1 cellular context compared by ENCODE assay signal in the genomic region with DNA sequence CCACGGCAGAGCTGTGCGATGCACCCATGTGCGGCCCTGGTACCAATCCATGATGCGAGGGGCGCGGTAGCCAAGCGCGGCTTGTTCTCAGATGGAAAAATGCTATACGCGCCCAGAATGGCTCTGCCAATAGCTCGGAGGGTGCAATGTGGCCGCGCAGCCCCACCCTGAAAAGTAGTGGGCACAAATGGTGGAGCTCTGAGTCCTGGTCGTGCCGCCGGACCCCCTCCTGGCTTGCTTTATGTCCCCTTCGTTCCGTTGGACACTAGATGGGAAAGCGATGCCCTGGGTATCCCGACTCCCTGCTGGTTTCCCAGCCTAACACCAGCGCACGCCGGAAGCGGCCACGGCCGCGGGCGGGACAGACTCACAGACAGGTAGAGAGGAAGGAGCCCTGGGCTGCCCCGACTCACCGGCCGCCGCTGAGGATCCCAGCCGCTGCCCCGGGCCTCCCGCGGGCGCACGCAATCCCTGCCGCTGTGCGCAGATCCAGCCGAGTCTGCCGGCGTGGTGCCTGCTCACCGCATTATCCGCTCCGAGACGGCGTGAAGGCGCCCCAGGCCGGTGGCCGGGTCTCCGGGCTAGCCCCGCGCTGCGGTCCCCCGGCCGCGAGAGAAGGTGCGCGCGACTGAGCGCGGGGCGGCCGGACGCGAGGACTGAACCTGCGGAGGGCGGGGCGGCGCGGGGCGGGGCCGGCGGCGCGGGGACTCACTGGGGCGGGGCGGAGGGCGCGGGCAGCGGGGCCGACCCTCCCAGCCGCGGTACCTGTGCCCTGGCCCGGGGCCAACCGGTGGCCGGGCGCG.
TF ChIP-seq lines count a peak whose summit lies in the region.

A gene with protein sequence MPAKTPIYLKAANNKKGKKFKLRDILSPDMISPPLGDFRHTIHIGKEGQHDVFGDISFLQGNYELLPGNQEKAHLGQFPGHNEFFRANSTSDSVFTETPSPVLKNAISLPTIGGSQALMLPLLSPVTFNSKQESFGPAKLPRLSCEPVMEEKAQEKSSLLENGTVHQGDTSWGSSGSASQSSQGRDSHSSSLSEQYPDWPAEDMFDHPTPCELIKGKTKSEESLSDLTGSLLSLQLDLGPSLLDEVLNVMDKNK (minus strand): TSS at position 630 of the 803 bp plus-strand sequence. CDS start 25,055 bp downstream, outside the sequence.

TF ChIP-seq in HepG2, 621 proteins besides CTCF, POLR2A, EP300 and RAD21 (continued from another document):
- no peak for TF ChIP-seq HMGXB3 (CRISPR knock-in tag; IDR thresholded peaks at IDR 0.05; ENCODE audit: borderline replicate concordance)
- peak; percentile 88 for TF ChIP-seq EZH2 (conservative IDR thresholded peaks at IDR 0.05; ENCODE audit: low read depth, low read length)
- no peak for TF ChIP-seq ZNF282 (IDR thresholded peaks at IDR 0.05; ENCODE audit: partially characterized antibody)
- TF ChIP-seq ZNF83 (CRISPR knock-in tag; IDR thresholded peaks at IDR 0.05; ENCODE audit: borderline replicate concordance) = no peak
- peak; percentile 83; the same call in 1 of the 2 replicates for TF ChIP-seq ZNF800 (CRISPR knock-in tag; IDR thresholded peaks at IDR 0.05)
- 0 out of 2 replicates have a peak, but pooled peaks have one; percentile 10 for TF ChIP-seq ZFY (CRISPR knock-in tag; IDR thresholded peaks at IDR 0.05)
- TF ChIP-seq NCOA1 (CRISPR knock-in tag; IDR thresholded peaks at IDR 0.05) = no peak
- TF ChIP-seq IRF1 (CRISPR knock-in tag; IDR thresholded peaks at IDR 0.05; ENCODE audit: low read depth) = no peak
- TF ChIP-seq NR2C2 (CRISPR knock-in tag; IDR thresholded peaks at IDR 0.05; ENCODE audit: borderline replicate concordance) = no peak
- 0 out of 2 replicates have a peak, but pooled peaks have one; percentile 50 for TF ChIP-seq HNRNPL (IDR thresholded peaks at IDR 0.05; ENCODE audit: low read depth, low read length)
- TF ChIP-seq ZNF30 (CRISPR knock-in tag; IDR thresholded peaks at IDR 0.05) = no peak
- TF ChIP-seq ZNF10 (CRISPR knock-in tag; IDR thresholded peaks at IDR 0.05; ENCODE audit: borderline replicate concordance, low read depth) = no peak
- TF ChIP-seq, protein P1, sequence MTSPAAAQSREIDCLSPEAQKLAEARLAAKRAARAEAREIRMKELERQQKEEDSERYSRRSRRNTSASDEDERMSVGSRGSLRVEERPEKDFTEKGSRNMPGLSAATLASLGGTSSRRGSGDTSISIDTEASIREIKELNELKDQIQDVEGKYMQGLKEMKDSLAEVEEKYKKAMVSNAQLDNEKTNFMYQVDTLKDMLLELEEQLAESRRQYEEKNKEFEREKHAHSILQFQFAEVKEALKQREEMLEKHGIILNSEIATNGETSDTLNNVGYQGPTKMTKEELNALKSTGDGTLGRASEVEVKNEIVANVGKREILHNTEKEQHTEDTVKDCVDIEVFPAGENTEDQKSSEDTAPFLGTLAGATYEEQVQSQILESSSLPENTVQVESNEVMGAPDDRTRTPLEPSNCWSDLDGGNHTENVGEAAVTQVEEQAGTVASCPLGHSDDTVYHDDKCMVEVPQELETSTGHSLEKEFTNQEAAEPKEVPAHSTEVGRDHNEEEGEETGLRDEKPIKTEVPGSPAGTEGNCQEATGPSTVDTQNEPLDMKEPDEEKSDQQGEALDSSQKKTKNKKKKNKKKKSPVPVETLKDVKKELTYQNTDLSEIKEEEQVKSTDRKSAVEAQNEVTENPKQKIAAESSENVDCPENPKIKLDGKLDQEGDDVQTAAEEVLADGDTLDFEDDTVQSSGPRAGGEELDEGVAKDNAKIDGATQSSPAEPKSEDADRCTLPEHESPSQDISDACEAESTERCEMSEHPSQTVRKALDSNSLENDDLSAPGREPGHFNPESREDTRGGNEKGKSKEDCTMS (CRISPR knock-in tag; conservative IDR thresholded peaks at IDR 0.05) = no peak
- no peak for TF ChIP-seq FOSL1 (CRISPR knock-in tag; IDR thresholded peaks at IDR 0.05; ENCODE audit: borderline replicate concordance)
- no peak for TF ChIP-seq ZNF556 (CRISPR knock-in tag; IDR thresholded peaks at IDR 0.05; ENCODE audit: borderline replicate concordance)
- no peak for TF ChIP-seq HOXA5 (CRISPR knock-in tag; IDR thresholded peaks at IDR 0.05)
- TF ChIP-seq ZNF225 (CRISPR knock-in tag; IDR thresholded peaks at IDR 0.05) = 0 out of 2 replicates have a peak, but pooled peaks have one; percentile 40
- no peak for TF ChIP-seq ZNF724P (CRISPR knock-in tag; IDR thresholded peaks at IDR 0.05; ENCODE audit: borderline replicate concordance)
- no peak for TF ChIP-seq SYNCRIP (IDR thresholded peaks at IDR 0.05; ENCODE audit: insufficient read depth, low read depth, low read length)
